ENCODE assay signal across 1 cellular context in genomic region chr3:110015231-110015963, GRCh38.
TF ChIP-seq lines count a peak whose summit lies in the region.

No MANE protein-coding gene starts in this region.

TF ChIP-seq in HCT116, 20 proteins besides CTCF, POLR2A, EP300 and RAD21 (continued from another document):
- TF ChIP-seq REST (IDR thresholded peaks at IDR 0.05; ENCODE audit: low read depth): no peak
- no peak for TF ChIP-seq JUND (IDR thresholded peaks at IDR 0.05)
- TF ChIP-seq SP1 (IDR thresholded peaks at IDR 0.05; ENCODE audit: low read depth): no peak
- TF ChIP-seq CBX3 (IDR thresholded peaks at IDR 0.05; ENCODE audit: low read depth): no peak
- TF ChIP-seq SIN3A (IDR thresholded peaks at IDR 0.05; ENCODE audit: low read depth): no peak
- TF ChIP-seq ZNF274 (IDR thresholded peaks at IDR 0.05; ENCODE audit: low read depth, low read length): no peak
- TF ChIP-seq EGR1 (IDR thresholded peaks at IDR 0.05; ENCODE audit: low read depth): no peak
- TF ChIP-seq POLR2AphosphoS5 (IDR thresholded peaks at IDR 0.05; ENCODE audit: low read depth, low read length): no peak
- no peak for TF ChIP-seq TCF7L2 (IDR thresholded peaks at IDR 0.05; ENCODE audit: borderline replicate concordance, extremely low read depth, insufficient read depth, insufficient read length)
- TF ChIP-seq MAX (IDR thresholded peaks at IDR 0.05): no peak
- TF ChIP-seq ELF1 (IDR thresholded peaks at IDR 0.05; ENCODE audit: borderline replicate concordance, low read depth): no peak
- TF ChIP-seq ATF3 (IDR thresholded peaks at IDR 0.05): no peak
